ENCODE assay signal across 9 cellular contexts in the genomic region with DNA sequence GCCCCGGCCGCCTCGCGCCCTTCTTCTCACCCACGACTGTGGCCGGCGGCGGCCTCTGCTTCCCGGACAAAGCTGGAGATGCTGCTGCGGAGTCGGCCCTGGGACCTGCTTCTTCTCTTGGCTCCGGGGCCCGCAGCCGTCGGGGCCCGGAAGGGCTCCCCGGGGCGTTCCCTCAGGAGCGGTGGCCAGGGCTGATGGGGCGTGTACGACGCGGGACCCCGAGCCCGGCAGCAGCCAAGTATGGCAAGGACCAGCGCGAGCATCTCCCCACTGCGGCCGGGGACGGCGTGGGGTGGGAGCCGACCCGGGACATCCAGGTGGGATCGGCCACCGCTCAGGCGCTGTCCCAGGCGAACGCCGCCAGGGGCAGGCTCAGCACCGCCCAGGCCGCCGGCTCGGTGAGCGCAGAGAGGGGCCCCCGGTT. TPM values are rescaled to one million over a fixed set of nuclear protein-coding genes. Genes with fewer than 3 reads are reported as not detected.
DNase-seq lines count a peak whose midpoint lies in the region; ATAC-seq, FAIRE-seq and TF ChIP-seq lines count a peak whose summit lies in the region.
"Had no signal": no experiment of that assay in that cellular context is flagged by ENCODE, and none has a peak within 500 bp of the region (broad histone marks: within the 10 kb centered on the region; RNA-seq: fewer than 3 reads in every experiment).

No MANE protein-coding gene starts in this region.

- BruUV-seq in OCI-LY7 (replicated peaks; lab: Mats Ljungman, UMichigan) = no TSS peak

- H3K36me3 ChIP-seq in HAP-1 (replicated peaks) (no peaks in the 10 kb centered on the region), keratinocyte (ENCODE audit: control insufficient read depth in 2 of 2, extremely low read depth in 1 of 2, insufficient read depth in 2 of 2, low read length in 2 of 2) (no peaks in the 10 kb centered on the region), smooth muscle cell (ENCODE audit: low read depth) (no peaks in the 10 kb centered on the region), OCI-LY7 (ENCODE audit: insufficient read depth, low read length) (no peaks in the 10 kb centered on the region)

- intact Hi-C loops in OCI-LY7 (cut with micrococcal nuclease; ENCODE audit: unreplicated experiment) = no loop called here

- ATAC-seq in GM18870 (IDR thresholded peaks at IDR 0.05; ENCODE audit: unreplicated experiment) = no peak

- H3K79me2 ChIP-seq in keratinocyte (ENCODE audit: control insufficient read depth, insufficient read depth, low read length) = no peaks in the 10 kb centered on the region
- no peaks in the 10 kb centered on the region for H3K79me2 ChIP-seq in smooth muscle cell (ENCODE audit: low read depth)
- no peaks in the 10 kb centered on the region for H3K79me2 ChIP-seq in OCI-LY7 (ENCODE audit: insufficient read depth, low read depth, low read length)

- no peak for FAIRE-seq in keratinocyte (lab: Jason Lieb, UNC)

- H3K36me3 Mint-ChIP-seq in brain = no peaks in the 10 kb centered on the region

- peak overlapping the region in 3 of 5 experiments; percentile 30 to 77 (median 75) for H3K4me3 Mint-ChIP-seq in brain

- no peaks in the 10 kb centered on the region for H3K9me3 Mint-ChIP-seq in brain

- H3F3A ChIP-seq in smooth muscle cell (ENCODE audit: low read depth) = no peaks in the 10 kb centered on the region

- H3K27ac ChIP-seq in keratinocyte (ENCODE audit: control insufficient read depth, insufficient read depth, low read length) = no peak overlapping the region
- no peak overlapping the region for H3K27ac ChIP-seq in smooth muscle cell (ENCODE audit: low read depth)
- H3K27ac ChIP-seq in OCI-LY7 (ENCODE audit: low read depth, low read length, poor library complexity, severe bottlenecking) = no peak overlapping the region

- no peaks in the 10 kb centered on the region for H4K20me1 ChIP-seq in keratinocyte (ENCODE audit: control insufficient read depth, extremely low read depth, insufficient read depth, low read length)
- no peaks in the 10 kb centered on the region for H4K20me1 ChIP-seq in smooth muscle cell (ENCODE audit: low read depth)
- H4K20me1 ChIP-seq in OCI-LY7 (ENCODE audit: insufficient read depth, low read length) = no peaks in the 10 kb centered on the region

- in situ Hi-C loops in HAP-1 (cut with MboI; ENCODE audit: low sequenced_read_pairs) = no loop called here

- H3K9ac ChIP-seq in keratinocyte (ENCODE audit: control insufficient read depth, extremely low read depth, insufficient read depth, low read length) = no peak overlapping the region
- no peak overlapping the region for H3K9ac ChIP-seq in smooth muscle cell (ENCODE audit: low read depth)

- no peaks in the 10 kb centered on the region for H3K27me3 ChIP-seq in HAP-1 (ENCODE audit: low read depth)
- peaks cover 37% of the 10 kb centered on the region for H3K27me3 ChIP-seq in keratinocyte (ENCODE audit: control insufficient read depth, extremely low read depth, insufficient read depth, low read length)
- peaks cover 41% of the 10 kb centered on the region for H3K27me3 ChIP-seq in smooth muscle cell (ENCODE audit: low read depth)

- DNase-seq in HAP-1 (ENCODE audit: low spot score in 2 of 2) = no peak
- no peak for DNase-seq in keratinocyte (ENCODE audit: low read depth, low spot score)
- DNase-seq in smooth muscle cell (lab: John Stamatoyannopoulos, UW; ENCODE audit: unreplicated experiment) = no peak
- no peak for DNase-seq in Ammon's horn (ENCODE audit: low spot score)
- no peak for DNase-seq in mesenteric fat pad (ENCODE audit: low spot score)
- DNase-seq in OCI-LY7 (ENCODE audit: low spot score) = no peak
- DNase-seq: NCI-H510A had no signal

- no peaks in the 10 kb centered on the region for H3K9me3 ChIP-seq in HAP-1
- no peaks in the 10 kb centered on the region for H3K9me3 ChIP-seq in keratinocyte (ENCODE audit: control insufficient read depth, low read depth, low read length)
- H3K9me3 ChIP-seq in smooth muscle cell (replicated peaks; ENCODE audit: low read depth) = no peaks in the 10 kb centered on the region
- no peaks in the 10 kb centered on the region for H3K9me3 ChIP-seq in OCI-LY7 (ENCODE audit: low read length)

- CTCF ChIA-PET in OCI-LY7 (lab: Charles Lee; ENCODE audit: unreplicated experiment) = no interaction called here

- no peak overlapping the region for H3K27ac Mint-ChIP-seq in brain

- dilution Hi-C loops in keratinocyte (cut with MboI; ENCODE audit: extremely low pct_ligation_motif_present, low sequenced_read_pairs) = no loop called here

- no peaks in the 10 kb centered on the region for H3K4me1 Mint-ChIP-seq in brain

- peak overlapping the region; percentile 89 for H2AFZ ChIP-seq in keratinocyte (ENCODE audit: control insufficient read depth, low read length)
- peak overlapping the region; percentile 98 for H2AFZ ChIP-seq in smooth muscle cell (ENCODE audit: low read depth)
- no peak overlapping the region for H2AFZ ChIP-seq in OCI-LY7 (ENCODE audit: low read length)

- POLR2A ChIA-PET in OCI-LY7 (lab: Charles Lee) = no interaction called here

- H3K4me1 ChIP-seq in HAP-1 = peaks cover 4% of the 10 kb centered on the region
- H3K4me1 ChIP-seq in keratinocyte (ENCODE audit: control insufficient read depth, extremely low read depth, insufficient read depth, low read length) = peaks cover 19% of the 10 kb centered on the region
- H3K4me1 ChIP-seq in smooth muscle cell (ENCODE audit: low read depth) = no peaks in the 10 kb centered on the region
- H3K4me1 ChIP-seq in OCI-LY7 (ENCODE audit: insufficient read depth, low read length, poor library complexity, severe bottlenecking) = no peaks in the 10 kb centered on the region

- TF ChIP-seq CTCF in brain (conservative IDR thresholded peaks at IDR 0.05) = no peak
- TF ChIP-seq CTCF in keratinocyte (optimal IDR thresholded peaks at IDR 0.05 in 1 of 3, IDR thresholded peaks at IDR 0.05 in 1 of 3, conservative IDR thresholded peaks at IDR 0.05 in 1 of 3; ENCODE audit: extremely low read depth in 1 of 3, insufficient read depth in 2 of 3, low read length in 3 of 3) = no peak
- TF ChIP-seq CTCF in smooth muscle cell (IDR thresholded peaks at IDR 0.05; ENCODE audit: borderline replicate concordance, insufficient read depth, poor library complexity, severe bottlenecking) = no peak
- TF ChIP-seq CTCF in OCI-LY7 (conservative IDR thresholded peaks at IDR 0.05; ENCODE audit: low read length) = no peak

- no peaks in the 10 kb centered on the region for H3K9me2 ChIP-seq in OCI-LY7 (ENCODE audit: insufficient read depth, low read length)

- H3K4me2 ChIP-seq in keratinocyte (ENCODE audit: control insufficient read depth, extremely low read depth, insufficient read depth, low read depth, low read length) (peak overlapping the region; percentile 16), smooth muscle cell (peak overlapping the region; percentile 94), OCI-LY7 (ENCODE audit: low read length) (no peak overlapping the region)

- no peaks in the 10 kb centered on the region for H3K9me1 ChIP-seq in keratinocyte (ENCODE audit: control insufficient read depth, extremely low read depth, insufficient read depth, low read length)

- 8% methylated on average over 37 of the region's 45 CpGs for WGBS in smooth muscle cell (ENCODE audit: low lambda C conversion rate)

- H3K4me3 ChIP-seq in HAP-1 = peak overlapping the region; percentile 35; the same call in 1 of the 2 replicates
- peak overlapping the region; percentile 44 to 70 (median 58) for H3K4me3 ChIP-seq in keratinocyte (ENCODE audit: control insufficient read depth in 2 of 3, extremely low read depth in 1 of 3, insufficient read depth in 2 of 3, low read depth in 1 of 3, low read length in 3 of 3)
- H3K4me3 ChIP-seq in smooth muscle cell = peak overlapping the region; percentile 54
- no peak overlapping the region for H3K4me3 ChIP-seq in OCI-LY7 (ENCODE audit: low read depth, low read length, poor library complexity, severe bottlenecking)

- H3K27me3 Mint-ChIP-seq in brain = peaks cover 85% of the 10 kb centered on the region

RNA-seq across cellular contexts. Expression of gene BMS1, which starts 27.6 kb away (rescaled TPM):
- polyA plus RNA-seq in brain (ENCODE audit: insufficient read depth, low read depth, low replicate concordance) (12.7 TPM), keratinocyte (6.1 to 11.4 TPM (median 8.6 TPM) in 3 replicates), smooth muscle cell (14.9 and 16.5 TPM in 2 replicates)
- polyA plus RNA-seq in keratinocyte (2011; ENCODE audit: low read depth) = 20.3 TPM
- 7.0 and 7.6 TPM in 2 replicates for polyA plus RNA-seq in keratinocyte (2011; cell fraction: cytosol; rRNA removed)
- polyA plus RNA-seq in keratinocyte (2011; cell fraction: nucleus; rRNA removed) = 13.2 and 16.8 TPM in 2 replicates
- polyA plus RNA-seq in keratinocyte (2012; ENCODE audit: low replicate concordance) = 10.2 and 22.7 TPM in 2 replicates
- polyA minus RNA-seq in keratinocyte = 6.1 to 13.6 TPM (median 6.7 TPM) in 3 replicates
- 5.6 TPM for polyA minus RNA-seq in keratinocyte (2011; cell fraction: cytosol; rRNA and poly(A)+ RNA removed)
- 8.9 and 16.8 TPM in 2 replicates for polyA minus RNA-seq in keratinocyte (2011; cell fraction: nucleus; rRNA and poly(A)+ RNA removed)
- total RNA-seq in smooth muscle cell (17.5 and 22.4 TPM in 2 replicates), mesenteric fat pad (13.7 TPM), OCI-LY7 (2022) (16.0 and 20.2 TPM in 2 replicates)
- 14.9 and 17.3 TPM in 2 replicates for total RNA-seq in OCI-LY7 (2014; rRNA removed; shearing (Covaris generic))
